In genomic region chr4:24912252-24913098, GRCh38 we compare ENCODE assay signal across 8 cellular contexts. TPM values are rescaled to one million over a fixed set of nuclear protein-coding genes. Genes with fewer than 3 reads are reported as not detected.
DNase-seq lines count a peak whose midpoint lies in the region; ATAC-seq and TF ChIP-seq lines count a peak whose summit lies in the region.

Gene CCDC149, minus strand, starts transcription at chr4:24913042. Its CDS starts 178 bp downstream, at chr4:24912864.

- 4 to 6% methylated on average over 43 to 88 of the region's 88 CpGs for WGBS in heart right ventricle, 2 donors

- TF ChIP-seq CTCF in heart right ventricle (IDR thresholded peaks at IDR 0.05), result peak in 5 of 9 donors; percentile 7 to 38 (median 19)

- DNase-seq in stimulated activated CD4-positive, alpha-beta T cell treated with anti-CD3 and anti-CD28 coated beads, Interleukin-15, amount 100 ng/mL, for 24 hours, result peak; percentile 28
- DNase-seq in stimulated activated CD4-positive, alpha-beta T cell treated with anti-CD3 and anti-CD28 coated beads, Interleukin-4, amount 100 ng/mL, for 24 hours, result no peak
- DNase-seq in NCI-H2196 (lab: John Stamatoyannopoulos, UW; ENCODE audit: unreplicated experiment), result peak; percentile 91
- DNase-seq in amniotic stem cell (lab: John Stamatoyannopoulos, UW), result peak; percentile 16
- peak; percentile 70 to 76 for DNase-seq in heart right ventricle
- peak; percentile 26 for DNase-seq in occipital lobe (lab: John Stamatoyannopoulos, UW)

- ATAC-seq in heart right ventricle (peak; percentile 84 to 93 (median 90)), HG02623 (IDR thresholded peaks at IDR 0.05; ENCODE audit: unreplicated experiment) (no peak), GM18517 (IDR thresholded peaks at IDR 0.05; ENCODE audit: unreplicated experiment) (no peak)

- no peaks in the 10 kb centered on the region for H3K27me3 ChIP-seq in heart right ventricle

- intact Hi-C loops in heart right ventricle (cut with DNase I), result loop anchor here in 6 of 10 donors (2.0 to 10.0 kb wide), 7 partner anchors 65 to 428 kb away; partner anchors contain the start of genes DHX15 (in 2 of the 6) and SOD3 (in 1 of the 6)

- peaks cover 2 to 21% (median 7%) of the 10 kb centered on the region in 9 donors for H3K4me1 ChIP-seq in heart right ventricle

- H3K4me3 ChIP-seq in heart right ventricle, result peak within 1 kb of the TSS; percentile 37 to 74 (median 67)

- peaks cover 0 to 34% (median 9%) of the 10 kb centered on the region in 9 donors for H3K36me3 ChIP-seq in heart right ventricle

- H3K27ac ChIP-seq in heart right ventricle, result peak within 1 kb of the TSS; percentile 87 to 97 (median 92)

- peaks cover 0 to 17% (median 0%) of the 10 kb centered on the region in 11 donors for H3K9me3 ChIP-seq in heart right ventricle

RNA-seq across cellular contexts. Expression of gene CCDC149, which starts in this region (rescaled TPM):
- total RNA-seq in heart right ventricle (10 to 100 TPM in 3 of 10 donors, 1 to 10 TPM in 7; 8.0 to 17.7 (median 9.3) TPM), occipital lobe (20.9 TPM)
- 1 to 10 TPM; 6.1 to 9.5 TPM for polyA plus RNA-seq in heart right ventricle

Comparison
In these comparisons a context has a peak if more than half of its experiments do, and no peak if none do; other contexts are left out.
1. ATAC-seq: peak in heart right ventricle (8 of 8); none in HG02623 (single experiment) and GM18517 (single experiment).